Comparison of ENCODE assay signal across 8 cellular contexts in the genomic region with DNA sequence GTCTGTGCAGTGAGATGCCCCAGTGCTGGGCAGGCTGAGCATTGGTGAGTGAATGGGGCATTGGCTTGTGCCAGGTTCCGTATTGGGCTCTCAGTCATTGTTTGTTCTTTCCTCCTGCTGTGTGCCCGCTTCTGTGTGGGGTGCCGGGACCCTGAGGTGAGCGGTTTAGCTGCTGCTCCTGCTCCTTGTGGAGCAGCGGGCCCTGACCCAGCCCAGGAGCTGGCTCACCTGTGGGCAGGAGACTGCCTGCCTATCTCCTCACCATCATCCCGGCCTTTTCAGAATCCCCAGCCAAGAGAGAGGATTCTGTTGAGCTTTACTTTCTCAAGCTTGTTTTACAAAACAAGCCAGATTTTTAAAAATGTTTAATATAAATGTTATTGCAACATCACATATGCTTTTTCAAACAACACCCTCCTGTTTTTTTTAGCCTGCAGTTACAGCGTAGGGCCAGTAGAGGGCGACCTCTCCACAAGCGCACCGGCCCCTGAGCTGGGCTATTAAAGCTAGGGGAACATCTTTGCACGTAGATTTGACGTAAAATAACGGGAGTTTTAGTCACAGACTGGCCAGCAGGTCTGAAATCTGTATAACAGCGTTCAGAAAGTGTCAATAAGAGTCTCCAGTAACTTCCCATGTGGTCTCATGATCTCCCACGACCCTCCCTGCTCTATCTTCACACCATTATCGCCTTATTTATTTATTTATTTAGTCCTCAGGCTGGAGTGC. TPM values are rescaled to one million over a fixed set of nuclear protein-coding genes. Genes with fewer than 3 reads are reported as not detected.
A peak's percentile ranks its signal among the peaks of the same experiment; 100 is the strongest.
DNase-seq lines count a peak whose midpoint lies in the region; ATAC-seq, FAIRE-seq and TF ChIP-seq lines count a peak whose summit lies in the region.

No MANE protein-coding gene starts in this region.

- H3K79me2 ChIP-seq in HepG2 (ENCODE audit: insufficient read depth, low read length): no peaks in the 10 kb centered on the region

- no peak overlapping the region for H2AFZ ChIP-seq in HepG2 (ENCODE audit: low read length)

- CTCF ChIA-PET in HepG2 (lab: Yijun Ruan, JAX; ENCODE audit: low intra/inter-chr PET ratio, low total read pairs): interaction anchor here (0.7 to 2.2 kb wide), 5 partner anchors 9 to 44 kb away, joined by 3 to 16 read pairs (median 3); no protein-coding TSS in a partner anchor

- no peaks in the 10 kb centered on the region for H3K27me3 ChIP-seq in HepG2 (ENCODE audit: control insufficient read depth in 1 of 2, insufficient read depth in 2 of 2, low read length in 2 of 2)

- DNase-seq in ACHN: peak; percentile 47
- DNase-seq in GM19239 (ENCODE audit: insufficient read length, low spot score): peak; percentile 87
- peak; percentile 48 for DNase-seq in NCI-H2196 treated with DMSO at 0.1 percent for 48 hours (lab: John Stamatoyannopoulos, UW; ENCODE audit: unreplicated experiment)
- DNase-seq in activated CD4-positive, CD25-positive, alpha-beta regulatory T cell treated with anti-CD3 and anti-CD28 coated beads, Interleukin-2, amount 50 U/mL, for 16 hours (ENCODE audit: low read depth, low spot score): peak; percentile 24
- DNase-seq in cerebellar cortex (ENCODE audit: low spot score): peak; percentile 76
- peak; percentile 40 for DNase-seq in HepG2 (ENCODE audit: low spot score)
- DNase-seq in stimulated activated CD4-positive, alpha-beta T cell treated with anti-CD3 and anti-CD28 coated beads, TNF-alpha, amount 100 ng/mL, for 1 hour (ENCODE audit: low read depth in 3 of 3, low spot score in 1 of 3): peak; percentile 30 to 32 (median 31)

- no peak for TF ChIP-seq POLR2A in HepG2 (IDR thresholded peaks at IDR 0.05; ENCODE audit: insufficient read depth in 1 of 2, low read depth in 2 of 2, low read length in 2 of 2)

- WGBS in HepG2 (ENCODE audit: low lambda C conversion rate): 25% methylated on average over 12 of the region's 16 CpGs

- H3K27ac ChIP-seq in HepG2 (ENCODE audit: extremely low read length, insufficient read depth, low read length): no peak overlapping the region

- peaks cover 16 to 32% of the 10 kb centered on the region in 2 experiments; a peak in 4 of 5 replicates for H3K36me3 ChIP-seq in HepG2 (replicated peaks in 1 of 2; ENCODE audit: control insufficient read depth in 1 of 2, insufficient read depth in 2 of 2, low read length in 2 of 2)

- POLR2A ChIA-PET in HepG2 (lab: Yijun Ruan, JAX): interaction anchor here (0.8 to 1.4 kb wide), 4 partner anchors 9 to 44 kb away, joined by 3 to 7 read pairs (median 4); partner anchors contain the start of gene ARHGEF17

- no peak overlapping the region for H3K4me2 ChIP-seq in HepG2 (ENCODE audit: low read depth, low read length)

- peak; percentile 84 for FAIRE-seq in GM19239 (lab: Jason Lieb, UNC)
- FAIRE-seq in HepG2 (lab: Jason Lieb, UNC): peak; percentile 81

- peak; percentile 36 for ATAC-seq in HepG2
- no peak for ATAC-seq in HG02885 (IDR thresholded peaks at IDR 0.05; ENCODE audit: poor library complexity, unreplicated experiment)

- intact Hi-C loops in HepG2 (cut with micrococcal nuclease; ENCODE audit: unreplicated experiment): no loop called here

- H3K4me3 ChIP-seq in HepG2 (replicated peaks in 1 of 3; ENCODE audit: insufficient read depth in 1 of 3, low read depth in 2 of 3, low read length in 3 of 3): no peak overlapping the region

- peaks cover 12% of the 10 kb centered on the region; the same call in 1 of the 2 replicates for H4K20me1 ChIP-seq in HepG2 (ENCODE audit: insufficient read depth, low read length)

- TF ChIP-seq EP300 in HepG2 (IDR thresholded peaks at IDR 0.05; ENCODE audit: low read depth in 2 of 2, low read length in 2 of 2): no peak
- no peak for TF ChIP-seq EP300 in HepG2 (CRISPR knock-in tag; IDR thresholded peaks at IDR 0.05; ENCODE audit: borderline replicate concordance)

- peak; percentile 37; the same call in 1 of the 2 replicates for TF ChIP-seq RAD21 in HepG2 (CRISPR knock-in tag; IDR thresholded peaks at IDR 0.05)

- H3K9me3 ChIP-seq in HepG2 (ENCODE audit: low read length): no peaks in the 10 kb centered on the region

- H3K9ac ChIP-seq in HepG2 (ENCODE audit: insufficient read depth, low read depth, low read length): no peak overlapping the region

- TF ChIP-seq CTCF in HepG2 (CRISPR knock-in tag; IDR thresholded peaks at IDR 0.05): peak; percentile 78

- peaks cover 21% of the 10 kb centered on the region for H3K4me1 ChIP-seq in HepG2 (ENCODE audit: insufficient read depth, low read length)

- BruUV-seq in HepG2 (replicated peaks; lab: Mats Ljungman, UMichigan): no TSS peak

- in situ Hi-C loops in ACHN (cut with HindIII; ENCODE audit: low pct_ligation_motif_present, low pct_unique_long_range_greater_than_20kb, low sequenced_read_pairs) (no loop called here), HepG2 (cut with HindIII; ENCODE audit: extremely low pct_ligation_motif_present, low pct_unique_long_range_greater_than_20kb) (loop anchor here (5.0 kb wide), 1 partner anchor 41 kb away; no protein-coding TSS in a partner anchor)

TF ChIP-seq in HepG2, 621 proteins besides CTCF, POLR2A, EP300 and RAD21 (continues in another document):
- peak; percentile 46; the same call in 1 of the 2 replicates for TF ChIP-seq CEBPG (CRISPR knock-in tag; IDR thresholded peaks at IDR 0.05)
- TF ChIP-seq CEBPB (IDR thresholded peaks at IDR 0.05; ENCODE audit: borderline replicate concordance, low read depth, low read length): peak; percentile 86
- peak; percentile 68 for TF ChIP-seq XRCC5 (optimal IDR thresholded peaks at IDR 0.05; ENCODE audit: low read length)
- TF ChIP-seq SMAD9 (CRISPR knock-in tag; IDR thresholded peaks at IDR 0.05): no peak

RNA-seq across cellular contexts. Expression of gene RELT, which starts 25.1 kb away (rescaled TPM):
- total RNA-seq in HepG2 (2016; rRNA removed; fragmentation: Illumina TruSeq; extraction: Trizol): 1.6 and 4.7 TPM in 2 replicates
- 2.8 and 3.4 TPM in 2 replicates for total RNA-seq in HepG2 (2016; cell fraction: cytosol; rRNA removed; fragmentation: Illumina TruSeq; extraction: Trizol; ENCODE audit: low read depth)
- total RNA-seq in HepG2 (2016; cell fraction: insoluble cytoplasmic fraction; rRNA removed; fragmentation: Illumina TruSeq; extraction: Trizol): 1.8 and 4.7 TPM in 2 replicates
- 4.0 and 4.2 TPM in 2 replicates for total RNA-seq in HepG2 (2016; cell fraction: membrane; rRNA removed; fragmentation: Illumina TruSeq; extraction: Trizol)
- total RNA-seq in HepG2 (2016; cell fraction: nucleus; rRNA removed; fragmentation: Illumina TruSeq; extraction: Trizol): 5.4 TPM in 2 replicates
- polyA plus RNA-seq in HepG2 (2011; rRNA removed): 2.5 and 3.5 TPM in 2 replicates
- polyA plus RNA-seq in HepG2 (2011; cell fraction: cytosol; rRNA removed): 2.1 and 3.1 TPM in 2 replicates
- polyA plus RNA-seq in HepG2 (2011; cell fraction: nucleus; rRNA removed): 12.5 and 18.1 TPM in 2 replicates
- polyA plus RNA-seq in HepG2 (2012): 1.0 and 2.7 TPM in 2 replicates
- 0.36 and 0.55 TPM in 2 replicates for polyA plus RNA-seq in HepG2 (2016; cell fraction: cytosol; fragmentation: Illumina TruSeq; extraction: Trizol; ENCODE audit: low read depth)
- 1.4 TPM in 2 replicates for polyA plus RNA-seq in HepG2 (2016; cell fraction: insoluble cytoplasmic fraction; fragmentation: Illumina TruSeq; extraction: Trizol; ENCODE audit: low read depth)
- polyA plus RNA-seq in HepG2 (2016; cell fraction: membrane; fragmentation: Illumina TruSeq; extraction: Trizol; ENCODE audit: low read depth): 0.68 and 0.80 TPM in 2 replicates
- 14.8 and 15.4 TPM in 2 replicates for polyA plus RNA-seq in HepG2 (2016; cell fraction: nucleus; fragmentation: Illumina TruSeq; extraction: Trizol; ENCODE audit: insufficient read depth, low read depth)
- polyA minus RNA-seq in HepG2 (2011; rRNA and poly(A)+ RNA removed; ENCODE audit: low replicate concordance): 7.0 and 19.1 TPM in 2 replicates
- 1.7 and 2.0 TPM in 2 replicates for polyA minus RNA-seq in HepG2 (2011; cell fraction: cytosol; rRNA and poly(A)+ RNA removed)
- polyA minus RNA-seq in HepG2 (2011; cell fraction: nucleus; rRNA and poly(A)+ RNA removed): 5.2 and 7.6 TPM in 2 replicates

RNA-seq across cellular contexts. Expression of gene ARHGEF17, which starts 43.0 kb away (rescaled TPM):
- total RNA-seq in HepG2 (2016; rRNA removed; fragmentation: Illumina TruSeq; extraction: Trizol): 5.7 and 10.7 TPM in 2 replicates
- total RNA-seq in HepG2 (2016; cell fraction: cytosol; rRNA removed; fragmentation: Illumina TruSeq; extraction: Trizol; ENCODE audit: low read depth): 4.6 and 5.1 TPM in 2 replicates
- total RNA-seq in HepG2 (2016; cell fraction: insoluble cytoplasmic fraction; rRNA removed; fragmentation: Illumina TruSeq; extraction: Trizol): 3.7 and 12.1 TPM in 2 replicates
- total RNA-seq in HepG2 (2016; cell fraction: membrane; rRNA removed; fragmentation: Illumina TruSeq; extraction: Trizol): 3.3 and 3.8 TPM in 2 replicates
- total RNA-seq in HepG2 (2016; cell fraction: nucleus; rRNA removed; fragmentation: Illumina TruSeq; extraction: Trizol): 20.3 and 20.6 TPM in 2 replicates
- polyA plus RNA-seq in HepG2 (2011; rRNA removed): 28.8 and 37.7 TPM in 2 replicates
- polyA plus RNA-seq in HepG2 (2011; cell fraction: cytosol; rRNA removed): 7.4 and 13.6 TPM in 2 replicates
- 250 and 318 TPM in 2 replicates for polyA plus RNA-seq in HepG2 (2011; cell fraction: nucleus; rRNA removed)
- polyA plus RNA-seq in HepG2 (2012): 17.9 and 20.3 TPM in 2 replicates
- polyA plus RNA-seq in HepG2 (2016; cell fraction: cytosol; fragmentation: Illumina TruSeq; extraction: Trizol; ENCODE audit: low read depth): 0.35 and 0.64 TPM in 2 replicates
- polyA plus RNA-seq in HepG2 (2016; cell fraction: insoluble cytoplasmic fraction; fragmentation: Illumina TruSeq; extraction: Trizol; ENCODE audit: low read depth): 5.4 and 7.1 TPM in 2 replicates
- polyA plus RNA-seq in HepG2 (2016; cell fraction: membrane; fragmentation: Illumina TruSeq; extraction: Trizol; ENCODE audit: low read depth): 0.76 and 0.94 TPM in 2 replicates
- polyA plus RNA-seq in HepG2 (2016; cell fraction: nucleus; fragmentation: Illumina TruSeq; extraction: Trizol; ENCODE audit: insufficient read depth, low read depth): 83.1 and 89.4 TPM in 2 replicates
- 41.7 and 126 TPM in 2 replicates for polyA minus RNA-seq in HepG2 (2011; rRNA and poly(A)+ RNA removed; ENCODE audit: low replicate concordance)
- 13.5 and 20.6 TPM in 2 replicates for polyA minus RNA-seq in HepG2 (2011; cell fraction: cytosol; rRNA and poly(A)+ RNA removed)
- 85.9 and 99.9 TPM in 2 replicates for polyA minus RNA-seq in HepG2 (2011; cell fraction: nucleus; rRNA and poly(A)+ RNA removed)

Comparison
In these comparisons a context has a peak if more than half of its experiments do, and no peak if none do; other contexts are left out.
1. DNase-seq: peak in every context shown above with its lines; median percentile 87 in GM19239; 76 in cerebellar cortex; 48 in NCI-H2196 treated with DMSO at 0.1 percent for 48 hours; 47 in ACHN; 40 in HepG2; 31 in stimulated activated CD4-positive, alpha-beta T cell treated with anti-CD3 and anti-CD28 coated beads, TNF-alpha, amount 100 ng/mL, for 1 hour; 24 in activated CD4-positive, CD25-positive, alpha-beta regulatory T cell treated with anti-CD3 and anti-CD28 coated beads, Interleukin-2, amount 50 U/mL, for 16 hours.